17 cellular contexts compared by ENCODE assay signal in the genomic region with DNA sequence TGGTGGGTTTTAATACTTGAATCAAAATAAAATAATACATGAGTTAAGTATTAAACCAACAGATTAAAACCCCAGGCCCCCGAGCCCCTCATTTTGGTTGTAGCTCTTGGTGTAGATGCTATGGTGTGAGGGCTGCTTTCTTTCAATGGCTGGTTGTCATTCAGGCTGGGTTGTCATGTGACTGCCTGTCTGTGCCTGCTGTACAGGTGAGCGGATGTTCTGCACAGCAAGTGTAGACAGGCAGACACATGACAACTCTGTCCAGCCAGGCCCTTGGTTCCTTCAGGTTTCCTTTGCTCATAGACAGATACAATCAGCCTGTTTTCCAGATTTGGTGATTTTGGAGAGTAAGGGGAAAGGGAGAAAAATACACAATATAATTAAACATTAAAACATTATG.
A peak's percentile ranks its signal among the peaks of the same experiment; 100 is the strongest.
DNase-seq lines count a peak whose midpoint lies in the region; ATAC-seq, FAIRE-seq and TF ChIP-seq lines count a peak whose summit lies in the region.
"Had no signal": no experiment of that assay in that cellular context is flagged by ENCODE, and none has a peak within 500 bp of the region (broad histone marks: within the 10 kb centered on the region; RNA-seq: fewer than 3 reads in every experiment).

No MANE protein-coding gene starts in this region.

- H3K23ac ChIP-seq in H1 (ENCODE audit: insufficient read length), result no peak overlapping the region

- no peaks in the 10 kb centered on the region for H3K9me3 Mint-ChIP-seq in nephron
- no peaks in the 10 kb centered on the region for H3K9me3 Mint-ChIP-seq in stimulated activated effector memory CD8-positive, alpha-beta T cell treated with anti-CD3 and anti-CD28 coated beads, Interleukin-12 subunit alpha, Interleukin-12 subunit beta, amount 100 ng/mL, for 72 hours
- H3K9me3 Mint-ChIP-seq: activated naive CD4-positive, alpha-beta T cell treated with anti-CD3 and anti-CD28 coated beads, Interleukin-2, amount 50 U/mL, for 24 hours; dendritic cell treated with granulocyte-macrophage colony-stimulating factor and Interleukin-4, amounts not matched to agents 40 ng/mL and 50 ng/mL, for 4 days; memory B cell; natural killer cell treated with Interleukin-12 subunit alpha and Interleukin-12 subunit beta and Interleukin-15 and Interleukin-18, amount 100 ng/mL, for 72 hours had no signal

- no peaks in the 10 kb centered on the region for H4K20me1 ChIP-seq in H1 (replicated peaks in 1 of 2; ENCODE audit: control insufficient read depth in 1 of 2, insufficient read depth in 2 of 2, low read length in 2 of 2)

- H3K18ac ChIP-seq in H1 (ENCODE audit: extremely low read depth, low read length), result no peak overlapping the region

- H3K56ac ChIP-seq in H1 (replicated peaks; ENCODE audit: insufficient read length, low read depth, low read length), result no peak overlapping the region

- H3K4me3 ChIP-seq in left ventricle myocardium inferior (peak overlapping the region; percentile 65), H1 (ENCODE audit: extremely low read depth in 1 of 4, insufficient read depth in 2 of 4, low read depth in 3 of 4, low read length in 4 of 4) (no peak overlapping the region), vagina (no peak overlapping the region)

- H3K14ac ChIP-seq in H1 (ENCODE audit: insufficient read length), result no peak overlapping the region

- no peak for DNase-seq in left ventricle myocardium inferior
- DNase-seq in Right ventricle myocardium superior, result no peak
- no peak for DNase-seq in H1 (ENCODE audit: low read depth in 1 of 2, low spot score in 2 of 2)
- DNase-seq in vagina (ENCODE audit: extremely low spot score in 2 of 2), result no peak
- no peak for DNase-seq in hippocampal formation (lab: John Stamatoyannopoulos, UW)
- no peak for DNase-seq in NAMALWA (ENCODE audit: low spot score)
- DNase-seq in stimulated activated effector memory CD8-positive, alpha-beta T cell treated with anti-CD3 and anti-CD28 coated beads, Interleukin-12 subunit alpha, Interleukin-12 subunit beta, amount 100 ng/mL, for 72 hours (ENCODE audit: low spot score in 2 of 2), result no peak
- DNase-seq: DMS153, NCI-H1105 treated with DMSO at 0.1 percent for 48 hours, NCI-H774, posterior cingulate gyrus had no signal

- peaks cover 56% of the 10 kb centered on the region for H3K36me3 Mint-ChIP-seq in nephron (ENCODE audit: low read depth)
- no peaks in the 10 kb centered on the region for H3K36me3 Mint-ChIP-seq in stimulated activated effector memory CD8-positive, alpha-beta T cell treated with anti-CD3 and anti-CD28 coated beads, Interleukin-12 subunit alpha, Interleukin-12 subunit beta, amount 100 ng/mL, for 72 hours
- H3K36me3 Mint-ChIP-seq: activated naive CD4-positive, alpha-beta T cell treated with anti-CD3 and anti-CD28 coated beads, Interleukin-2, amount 50 U/mL, for 24 hours; memory B cell; natural killer cell treated with Interleukin-12 subunit alpha and Interleukin-12 subunit beta and Interleukin-15 and Interleukin-18, amount 100 ng/mL, for 72 hours had no signal

- H2BK15ac ChIP-seq in H1 (ENCODE audit: low read length), result peak overlapping the region; percentile 19; the same call in 1 of the 2 replicates

- FAIRE-seq in H1 (lab: Jason Lieb, UNC), result no peak

- H3K4me3 Mint-ChIP-seq in nephron, result peak overlapping the region; percentile 95 to 96 (median 96)
- H3K4me3 Mint-ChIP-seq in stimulated activated effector memory CD8-positive, alpha-beta T cell treated with anti-CD3 and anti-CD28 coated beads, Interleukin-12 subunit alpha, Interleukin-12 subunit beta, amount 100 ng/mL, for 72 hours, result no peak overlapping the region
- H3K4me3 Mint-ChIP-seq: activated naive CD4-positive, alpha-beta T cell treated with anti-CD3 and anti-CD28 coated beads, Interleukin-2, amount 50 U/mL, for 24 hours; dendritic cell treated with granulocyte-macrophage colony-stimulating factor and Interleukin-4, amounts not matched to agents 40 ng/mL and 50 ng/mL, for 4 days; memory B cell; natural killer cell treated with Interleukin-12 subunit alpha and Interleukin-12 subunit beta and Interleukin-15 and Interleukin-18, amount 100 ng/mL, for 72 hours had no signal

- no peaks in the 10 kb centered on the region for H3K27me3 Mint-ChIP-seq in nephron (ENCODE audit: low read depth)
- H3K27me3 Mint-ChIP-seq: activated naive CD4-positive, alpha-beta T cell treated with anti-CD3 and anti-CD28 coated beads, Interleukin-2, amount 50 U/mL, for 24 hours; dendritic cell treated with granulocyte-macrophage colony-stimulating factor and Interleukin-4, amounts not matched to agents 40 ng/mL and 50 ng/mL, for 4 days; memory B cell; natural killer cell treated with Interleukin-12 subunit alpha and Interleukin-12 subunit beta and Interleukin-15 and Interleukin-18, amount 100 ng/mL, for 72 hours had no signal

- H3K27ac ChIP-seq in left ventricle myocardium inferior (replicated peaks) (peak overlapping the region; percentile 81), H1 (ENCODE audit: low read depth, low read length) (no peak overlapping the region), vagina (peak overlapping the region; percentile 94)
- H3K27ac ChIP-seq: KMS-11 had no signal

- H3K4me1 ChIP-seq in left ventricle myocardium inferior, result peaks cover 32% of the 10 kb centered on the region
- 0 out of 7 replicates have a peak, but pooled peaks cover 0 to 3% (median 0%) of the 10 kb centered on the region in 4 experiments for H3K4me1 ChIP-seq in H1 (replicated peaks in 1 of 4; ENCODE audit: control insufficient read depth in 3 of 4, insufficient read depth in 4 of 4, low read length in 3 of 4)
- peaks cover 23% of the 10 kb centered on the region for H3K4me1 ChIP-seq in vagina

- no peak for ATAC-seq in Right ventricle myocardium superior (ENCODE audit: poor library complexity)
- no peak for ATAC-seq in stimulated activated effector memory CD8-positive, alpha-beta T cell treated with anti-CD3 and anti-CD28 coated beads, Interleukin-12 subunit alpha, Interleukin-12 subunit beta, amount 100 ng/mL, for 72 hours
- ATAC-seq: natural killer cell treated with Interleukin-12 subunit alpha and Interleukin-12 subunit beta and Interleukin-15 and Interleukin-18, amount 100 ng/mL, for 72 hours had no signal

- H3K9ac ChIP-seq in H1 (replicated peaks in 1 of 4; ENCODE audit: extremely low read depth in 1 of 4, low read depth in 3 of 4, low read length in 3 of 4), result peak overlapping the region in 1 of 4 experiments; percentile 34; a peak in 1 of 7 replicates
- H3K9ac ChIP-seq: KMS-11 had no signal

- H3K9me3 ChIP-seq in left ventricle myocardium inferior (replicated peaks), result no peaks in the 10 kb centered on the region
- H3K9me3 ChIP-seq in H1 (ENCODE audit: insufficient read depth in 2 of 2, low read depth in 1 of 2, low read length in 1 of 2), result no peaks in the 10 kb centered on the region
- no peaks in the 10 kb centered on the region for H3K9me3 ChIP-seq in vagina

- H2BK12ac ChIP-seq in H1 (ENCODE audit: low read depth, low read length), result no peak overlapping the region

- H2BK120ac ChIP-seq in H1 (replicated peaks; ENCODE audit: low read depth, low read length), result no peak overlapping the region

- H2BK5ac ChIP-seq in H1 (ENCODE audit: low read depth, low read length), result no peak overlapping the region

- no peak overlapping the region for H2AK5ac ChIP-seq in H1 (ENCODE audit: low read depth, low read length)

- no peak overlapping the region for H4K91ac ChIP-seq in H1 (replicated peaks; ENCODE audit: insufficient read length, low read length)

- no peak overlapping the region for H3K4ac ChIP-seq in H1 (replicated peaks; ENCODE audit: insufficient read length, low read depth, low read length)

- intact Hi-C loops in left ventricle myocardium inferior (cut with micrococcal nuclease), result no loop called here
- intact Hi-C loops in Right ventricle myocardium superior (cut with DNase I), result loop anchor here (10.0 kb wide), 1 partner anchor 256 kb away; no protein-coding TSS in a partner anchor
- intact Hi-C loops in vagina (cut with DNase I), result no loop called here

- TF ChIP-seq RAD21 in H1 (IDR thresholded peaks at IDR 0.05 in 1 of 2, conservative IDR thresholded peaks at IDR 0.05 in 1 of 2; ENCODE audit: low read depth in 2 of 2, low read length in 2 of 2), result no peak

- CTCF ChIA-PET in H1 (lab: Charles Lee; ENCODE audit: partially characterized antibody), result interaction anchor here (1.9 kb wide), 1 partner anchor 260 kb away, joined by 3 read pairs; no protein-coding TSS in a partner anchor

- TF ChIP-seq CTCF in left ventricle myocardium inferior (IDR thresholded peaks at IDR 0.05; ENCODE audit: borderline replicate concordance) (no peak), H1 (IDR thresholded peaks at IDR 0.05; ENCODE audit: control extremely low read depth in 1 of 3, insufficient read depth in 1 of 3, low read depth in 1 of 3, low read length in 3 of 3) (no peak), nephron (IDR thresholded peaks at IDR 0.05; ENCODE audit: unreplicated experiment in 3 of 3) (no peak), vagina (IDR thresholded peaks at IDR 0.05) (no peak)

- TF ChIP-seq EP300 in H1 (IDR thresholded peaks at IDR 0.05; ENCODE audit: borderline replicate concordance in 1 of 2, low read depth in 2 of 2, low read length in 2 of 2), result no peak

- 96% methylated on average over 2 of the region's 2 CpGs; no CpG with 5 or more reads in 1 of the 2 experiments for WGBS in H1 (ENCODE audit: extremely low coverage in 1 of 2, insufficient coverage in 1 of 2, insufficient read length in 1 of 2, insufficient replicate concordance in 2 of 2, low coverage in 1 of 2, low lambda C conversion rate in 2 of 2, missing lambda C conversion rate in 1 of 2), 2 experiments

- H3K4me1 Mint-ChIP-seq in nephron, result peaks cover 39% of the 10 kb centered on the region
- H3K4me1 Mint-ChIP-seq in stimulated activated effector memory CD8-positive, alpha-beta T cell treated with anti-CD3 and anti-CD28 coated beads, Interleukin-12 subunit alpha, Interleukin-12 subunit beta, amount 100 ng/mL, for 72 hours, result peaks cover 15% of the 10 kb centered on the region

- H3K4me2 ChIP-seq in H1 (ENCODE audit: insufficient read depth in 1 of 2, low read depth in 2 of 2, low read length in 2 of 2), result no peak overlapping the region
- H3K4me2 ChIP-seq: KMS-11 had no signal

- no peak overlapping the region for H2AFZ ChIP-seq in H1 (ENCODE audit: low read length)

- peak overlapping the region; percentile 94 to 100 (median 99) for H3K27ac Mint-ChIP-seq in nephron
- H3K27ac Mint-ChIP-seq in stimulated activated effector memory CD8-positive, alpha-beta T cell treated with anti-CD3 and anti-CD28 coated beads, Interleukin-12 subunit alpha, Interleukin-12 subunit beta, amount 100 ng/mL, for 72 hours, result no peak overlapping the region
- H3K27ac Mint-ChIP-seq: activated naive CD4-positive, alpha-beta T cell treated with anti-CD3 and anti-CD28 coated beads, Interleukin-2, amount 50 U/mL, for 24 hours; dendritic cell treated with granulocyte-macrophage colony-stimulating factor and Interleukin-4, amounts not matched to agents 40 ng/mL and 50 ng/mL, for 4 days; memory B cell; natural killer cell treated with Interleukin-12 subunit alpha and Interleukin-12 subunit beta and Interleukin-15 and Interleukin-18, amount 100 ng/mL, for 72 hours had no signal

- H4K5ac ChIP-seq in H1 (ENCODE audit: insufficient read length, low read depth, low read length), result no peak overlapping the region

- no peaks in the 10 kb centered on the region for H3K23me2 ChIP-seq in H1 (ENCODE audit: low read depth, low read length)

- TF ChIP-seq POLR2A in H1 (IDR thresholded peaks at IDR 0.05; ENCODE audit: control extremely low read depth in 1 of 2, low read depth in 2 of 2, low read length in 2 of 2), result no peak
- TF ChIP-seq POLR2A in vagina (IDR thresholded peaks at IDR 0.05), result no peak

- no peaks in the 10 kb centered on the region for H3K79me2 ChIP-seq in H1 (ENCODE audit: control insufficient read depth in 1 of 2, insufficient read depth in 2 of 2, low read length in 2 of 2)

- H3K27me3 ChIP-seq in left ventricle myocardium inferior (ENCODE audit: low read depth) (no peaks in the 10 kb centered on the region), H1 (replicated peaks in 1 of 4; ENCODE audit: control insufficient read depth in 3 of 4, extremely low read depth in 1 of 4, insufficient read depth in 3 of 4, low read length in 3 of 4) (no peaks in the 10 kb centered on the region), vagina (no peaks in the 10 kb centered on the region)

- H2BK20ac ChIP-seq in H1 (ENCODE audit: low read length), result no peak overlapping the region

- POLR2A ChIA-PET in H1 (lab: Charles Lee; ENCODE audit: partially characterized antibody), result no interaction called here

- H4K8ac ChIP-seq in H1 (ENCODE audit: extremely low read depth, insufficient read depth, low read length), result no peak overlapping the region

- H3K36me3 ChIP-seq in left ventricle myocardium inferior (no peaks in the 10 kb centered on the region), H1 (ENCODE audit: control insufficient read depth in 2 of 4, insufficient read depth in 4 of 4, low read length in 3 of 4) (no peaks in the 10 kb centered on the region), vagina (no peaks in the 10 kb centered on the region)

- H3K79me1 ChIP-seq in H1 (ENCODE audit: low read depth, low read length), result no peaks in the 10 kb centered on the region
